ENCODE assay signal across 28 cellular contexts in genomic region chr6:161281092-161281491, GRCh38.
"Had no signal": no experiment of that assay in that cellular context is flagged by ENCODE, and none has a peak within 500 bp of the region (broad histone marks: within the 10 kb centered on the region; RNA-seq: fewer than 3 reads in every experiment).

No MANE protein-coding gene starts in this region.

- H3K27ac Mint-ChIP-seq: dendritic cell treated with granulocyte-macrophage colony-stimulating factor and Interleukin-4, amounts not matched to agents 40 ng/mL and 50 ng/mL, for 4 days; effector memory CD8-positive, alpha-beta T cell; endodermal cell had no signal

- H3K4me1 ChIP-seq: colonic mucosa, esophagus squamous epithelium, gastrocnemius medialis, gastroesophageal sphincter, heart left ventricle, heart right ventricle had no signal

- DNase-seq: colonic mucosa; cortex of kidney; dermis blood vessel endothelial cell; dorsolateral prefrontal cortex; effector CD4-positive, alpha-beta T cell; effector CD8-positive, alpha-beta T cell; effector memory CD4-positive, alpha-beta T cell; effector memory CD8-positive, alpha-beta T cell; endodermal cell; erythroblast; esophagus squamous epithelium; foreskin fibroblast; foreskin keratinocyte; foreskin melanocyte; gastrocnemius medialis; glutamatergic neuron; heart left ventricle; heart right ventricle had no signal

- H3K27ac ChIP-seq: colonic mucosa, coronary artery, dorsolateral prefrontal cortex, epithelial cell of prostate, esophagus muscularis mucosa, esophagus squamous epithelium, foreskin keratinocyte, gastrocnemius medialis, gastroesophageal sphincter, heart left ventricle, heart right ventricle had no signal

- H3K9me3 ChIP-seq: colonic mucosa, esophagus muscularis mucosa, esophagus squamous epithelium, gastrocnemius medialis, gastroesophageal sphincter had no signal

- H3K4me3 ChIP-seq: colonic mucosa, coronary artery, dorsolateral prefrontal cortex, esophagus muscularis mucosa, esophagus squamous epithelium, gastrocnemius medialis, gastroesophageal sphincter, heart left ventricle, heart right ventricle had no signal

- H3K36me3 ChIP-seq: colonic mucosa, esophagus muscularis mucosa, esophagus squamous epithelium, gastrocnemius medialis, gastroesophageal sphincter, heart left ventricle, heart right ventricle had no signal

- FAIRE-seq: colon, endometrium, endothelial cell of umbilical vein, frontal cortex had no signal

- ATAC-seq: effector memory CD8-positive, alpha-beta T cell; esophagus mucosa; foreskin keratinocyte; gastrocnemius medialis; gastroesophageal sphincter; heart left ventricle; heart right ventricle had no signal

- H3K27me3 ChIP-seq: colonic mucosa, dorsolateral prefrontal cortex, esophagus muscularis mucosa, esophagus squamous epithelium, foreskin keratinocyte, gastrocnemius medialis, gastroesophageal sphincter, heart left ventricle had no signal

- H3K4me3 Mint-ChIP-seq: dendritic cell treated with granulocyte-macrophage colony-stimulating factor and Interleukin-4, amounts not matched to agents 40 ng/mL and 50 ng/mL, for 4 days; effector memory CD8-positive, alpha-beta T cell; endodermal cell had no signal
